25 cellular contexts compared by ENCODE assay signal in genomic region chr1:199305053-199305452, GRCh38.
"Had no signal": no experiment of that assay in that cellular context is flagged by ENCODE, and none has a peak within 500 bp of the region (broad histone marks: within the 10 kb centered on the region; RNA-seq: fewer than 3 reads in every experiment).

No MANE protein-coding gene starts in this region.

- H3K4me3 ChIP-seq: stomach, suprapubic skin, testis, thoracic aorta, thyroid gland, tibial artery, tibial nerve, transverse colon, upper lobe of left lung, upper lobe of right lung, uterus, vagina had no signal

- H3K36me3 ChIP-seq: stomach, suprapubic skin, thoracic aorta, thyroid gland, tibial artery, tibial nerve, transverse colon, upper lobe of left lung, upper lobe of right lung, uterus, vagina had no signal

- H3K27me3 ChIP-seq: stomach, suprapubic skin, testis, thyroid gland, tibial artery, tibial nerve, transverse colon, upper lobe of left lung, upper lobe of right lung, uterus, vagina had no signal

- DNase-seq: stimulated activated CD4-positive, alpha-beta T cell treated with anti-CD3 and anti-CD28 coated beads, Interleukin-2, amount 100 ng/mL, for 48 hours; stimulated activated CD4-positive, alpha-beta T cell treated with anti-CD3 and anti-CD28 coated beads, Interleukin-4, amount 100 ng/mL, for 1 hour; stimulated activated CD4-positive, alpha-beta T cell treated with anti-CD3 and anti-CD28 coated beads, Interleukin-4, amount 100 ng/mL, for 24 hours; stimulated activated CD4-positive, alpha-beta T cell treated with anti-CD3 and anti-CD28 coated beads, Interleukin-4, amount 100 ng/mL, for 4 hours; stimulated activated CD8-positive, alpha-beta memory T cell treated with anti-CD3 and anti-CD28 coated beads, Interleukin-4, amount 100 ng/mL, for 48 hours; stimulated activated naive B cell treated with anti-CD40 and anti-IgM and Interleukin-4, amounts not matched to agents 10 μg/mL and 1 μg/mL and 100 μg/mL, for 72 hours; stimulated activated naive CD4-positive, alpha-beta T cell; stimulated activated naive CD4-positive, alpha-beta T cell treated with Interleukin-2 at 50 U/mL for 16 hours; stimulated activated naive CD8-positive, alpha-beta T cell treated with anti-CD3 and anti-CD28 coated beads, Interleukin-15, amount 100 ng/mL, for 72 hours; stimulated activated naive CD8-positive, alpha-beta T cell treated with anti-CD3 and anti-CD28 coated beads, Interleukin-15, Interleukin-2, amounts not matched to agents 100 U/mL and 50 U/mL, for 24 hours; stomach; substantia nigra; testis; thyroid gland; tibial artery; transverse colon; trophoblast cell; upper lobe of left lung; upper lobe of right lung; uterus had no signal

- H3K27ac ChIP-seq: stomach, suprapubic skin, testis, thoracic aorta, thyroid gland, tibial artery, tibial nerve, transverse colon, upper lobe of left lung, upper lobe of right lung, uterus, vagina had no signal

- FAIRE-seq: urothelium cell line had no signal

- H3K9me3 ChIP-seq: stomach, suprapubic skin, testis, thoracic aorta, thyroid gland, tibial artery, tibial nerve, transverse colon, upper lobe of left lung, upper lobe of right lung, uterus, vagina had no signal

- H3K4me1 ChIP-seq: stomach, suprapubic skin, testis, thyroid gland, tibial artery, tibial nerve, transverse colon, upper lobe of left lung, upper lobe of right lung, uterus, vagina had no signal
